In the genomic region with DNA sequence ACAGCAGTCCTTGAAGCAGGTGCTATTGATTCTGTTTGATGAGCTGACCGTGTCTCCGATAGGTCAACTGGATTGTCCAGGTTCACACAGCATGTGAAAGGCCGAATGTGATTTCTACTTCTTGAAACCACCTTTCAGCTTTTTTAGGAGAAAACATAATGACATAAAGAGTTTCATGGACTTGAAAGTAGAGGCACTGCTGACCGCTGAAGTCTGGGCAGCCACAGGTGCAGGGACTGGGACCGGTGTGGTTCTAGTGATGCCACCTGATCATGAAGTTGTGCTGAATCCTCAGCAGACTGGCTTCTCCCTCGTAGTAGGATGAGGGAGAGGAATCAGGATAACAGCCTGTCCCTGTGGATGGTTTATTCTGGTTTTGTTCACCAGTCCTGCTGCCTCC, we compare ENCODE assay signal across 18 cellular contexts.
DNase-seq lines count a peak whose midpoint lies in the region; ATAC-seq, FAIRE-seq and TF ChIP-seq lines count a peak whose summit lies in the region.
"Had no signal": no experiment of that assay in that cellular context is flagged by ENCODE, and none has a peak within 500 bp of the region (broad histone marks: within the 10 kb centered on the region; RNA-seq: fewer than 3 reads in every experiment).

No MANE protein-coding gene starts in this region.

- CTCF ChIA-PET in MCF 10A (lab: Yijun Ruan, JAX) = interaction anchor here (0.6 to 1.2 kb wide), 3 partner anchors 12 to 119 kb away, joined by 3 to 4 read pairs (median 4); no protein-coding TSS in a partner anchor

- no TSS peak for BruUV-seq in MCF 10A (replicated peaks; lab: Mats Ljungman, UMichigan)

- H3K27ac ChIP-seq in breast epithelium (peak overlapping the region; percentile 69 to 71), prostate gland (peak overlapping the region; percentile 56 to 65), upper lobe of left lung (peak overlapping the region; percentile 62 to 77 (median 72))
- H3K27ac ChIP-seq: 22Rv1 had no signal

- no peaks in the 10 kb centered on the region for H3K27me3 Mint-ChIP-seq in MCF 10A (ENCODE audit: insufficient read depth, unreplicated experiment)
- no peaks in the 10 kb centered on the region for H3K27me3 Mint-ChIP-seq in dendritic cell treated with granulocyte-macrophage colony-stimulating factor and Interleukin-4, amounts not matched to agents 40 ng/mL and 50 ng/mL, for 4 days
- H3K27me3 Mint-ChIP-seq: activated naive CD4-positive, alpha-beta T cell treated with anti-CD3 and anti-CD28 coated beads, Interleukin-2, amount 50 U/mL, for 24 hours; CD4-positive, CD25-positive, alpha-beta regulatory T cell had no signal

- no peak for FAIRE-seq in frontal cortex (lab: Jason Lieb, UNC)

- no peak for TF ChIP-seq EP300 in upper lobe of left lung (IDR thresholded peaks at IDR 0.05)

- no peak overlapping the region for H3K27ac Mint-ChIP-seq in MCF 10A (ENCODE audit: low read depth, unreplicated experiment)
- H3K27ac Mint-ChIP-seq in dendritic cell treated with granulocyte-macrophage colony-stimulating factor and Interleukin-4, amounts not matched to agents 40 ng/mL and 50 ng/mL, for 4 days = peak overlapping the region; percentile 94
- H3K27ac Mint-ChIP-seq: activated naive CD4-positive, alpha-beta T cell treated with anti-CD3 and anti-CD28 coated beads, Interleukin-2, amount 50 U/mL, for 24 hours had no signal

- DNase-seq in breast epithelium (ENCODE audit: low spot score in 2 of 2) (no peak), MCF 10A (ENCODE audit: unreplicated experiment) (no peak), prostate gland (ENCODE audit: low spot score) (no peak), upper lobe of left lung (no peak), frontal cortex (ENCODE audit: low spot score in 2 of 2) (no peak), NCI-H1436 treated with DMSO at 0.1 percent for 48 hours (lab: John Stamatoyannopoulos, UW) (no peak)
- no peak for DNase-seq in stimulated activated naive CD4-positive, alpha-beta T cell treated with Interleukin-2 at 50 U/mL for 16 hours (lab: John Stamatoyannopoulos, UW)
- DNase-seq: activated CD4-positive, alpha-beta T cell treated with anti-CD3 and anti-CD28 coated beads for 1 hour; CD4-positive, CD25-positive, alpha-beta regulatory T cell; kidney glomerular epithelial cell; NCI-H2081 treated with DMSO at 0.1 percent for 48 hours; NCI-H69; T-helper 2 cell; thyroid gland had no signal

- H3K4me1 Mint-ChIP-seq in MCF 10A (ENCODE audit: insufficient read depth, unreplicated experiment) = no peaks in the 10 kb centered on the region
- H3K4me1 Mint-ChIP-seq in dendritic cell treated with granulocyte-macrophage colony-stimulating factor and Interleukin-4, amounts not matched to agents 40 ng/mL and 50 ng/mL, for 4 days (ENCODE audit: low read depth) = peaks cover 98% of the 10 kb centered on the region

- 93% methylated on average over 6 of the region's 6 CpGs for WGBS in prostate gland
- WGBS in upper lobe of left lung, 2 donors = 93 to 99% methylated on average over 5 to 6 of the region's 6 CpGs

- H3K4me1 ChIP-seq in breast epithelium (peaks cover 0 to 10% of the 10 kb centered on the region in 2 donors), prostate gland (replicated peaks) (no peaks in the 10 kb centered on the region), upper lobe of left lung (peaks cover 19 to 27% (median 23%) of the 10 kb centered on the region in 4 donors)

- H3K27me3 ChIP-seq in breast epithelium = no peaks in the 10 kb centered on the region
- H3K27me3 ChIP-seq in prostate gland (replicated peaks; ENCODE audit: insufficient read depth) = no peaks in the 10 kb centered on the region
- no peaks in the 10 kb centered on the region for H3K27me3 ChIP-seq in upper lobe of left lung
- H3K27me3 ChIP-seq: thyroid gland had no signal

- H3K36me3 ChIP-seq in breast epithelium (no peaks in the 10 kb centered on the region), prostate gland (no peaks in the 10 kb centered on the region), upper lobe of left lung (peaks cover 0 to 34% (median 9%) of the 10 kb centered on the region in 4 donors)

- POLR2A ChIA-PET in MCF 10A (lab: Yijun Ruan, JAX) = interaction anchor here (1.2 kb wide), 1 partner anchor 10 kb away, joined by 5 read pairs; no protein-coding TSS in a partner anchor

- no peaks in the 10 kb centered on the region for H3K9me3 Mint-ChIP-seq in MCF 10A (ENCODE audit: unreplicated experiment)
- no peaks in the 10 kb centered on the region for H3K9me3 Mint-ChIP-seq in dendritic cell treated with granulocyte-macrophage colony-stimulating factor and Interleukin-4, amounts not matched to agents 40 ng/mL and 50 ng/mL, for 4 days
- H3K9me3 Mint-ChIP-seq: activated naive CD4-positive, alpha-beta T cell treated with anti-CD3 and anti-CD28 coated beads, Interleukin-2, amount 50 U/mL, for 24 hours; CD4-positive, CD25-positive, alpha-beta regulatory T cell; nephron had no signal

- TF ChIP-seq CTCF in breast epithelium (IDR thresholded peaks at IDR 0.05) (no peak), MCF 10A (IDR thresholded peaks at IDR 0.05; ENCODE audit: unreplicated experiment) (no peak), prostate gland (IDR thresholded peaks at IDR 0.05) (no peak), upper lobe of left lung (IDR thresholded peaks at IDR 0.05) (no peak)

- no peak overlapping the region for H3K4me3 Mint-ChIP-seq in MCF 10A (ENCODE audit: unreplicated experiment)
- H3K4me3 Mint-ChIP-seq in dendritic cell treated with granulocyte-macrophage colony-stimulating factor and Interleukin-4, amounts not matched to agents 40 ng/mL and 50 ng/mL, for 4 days = no peak overlapping the region
- H3K4me3 Mint-ChIP-seq: activated naive CD4-positive, alpha-beta T cell treated with anti-CD3 and anti-CD28 coated beads, Interleukin-2, amount 50 U/mL, for 24 hours; CD4-positive, CD25-positive, alpha-beta regulatory T cell; nephron had no signal

- no peaks in the 10 kb centered on the region for H3K9me3 ChIP-seq in breast epithelium
- H3K9me3 ChIP-seq in prostate gland = no peaks in the 10 kb centered on the region
- no peaks in the 10 kb centered on the region for H3K9me3 ChIP-seq in upper lobe of left lung
- H3K9me3 ChIP-seq: thyroid gland had no signal

- intact Hi-C loops in breast epithelium (cut with DNase I; ENCODE audit: low total_unique reads) (no loop called here), MCF 10A (cut with micrococcal nuclease) (no loop called here), prostate gland (cut with DNase I) (no loop called here)
- intact Hi-C loops in dendritic cell treated with granulocyte-macrophage colony-stimulating factor and Interleukin-4, amounts not matched to agents 40 ng/mL and 50 ng/mL, for 4 days (cut with micrococcal nuclease) = no loop called here

- no peaks in the 10 kb centered on the region for H3K36me3 Mint-ChIP-seq in MCF 10A (ENCODE audit: insufficient read depth, unreplicated experiment)
- peaks cover 95% of the 10 kb centered on the region for H3K36me3 Mint-ChIP-seq in dendritic cell treated with granulocyte-macrophage colony-stimulating factor and Interleukin-4, amounts not matched to agents 40 ng/mL and 50 ng/mL, for 4 days (ENCODE audit: low read depth)

- no peak for TF ChIP-seq POLR2A in breast epithelium (IDR thresholded peaks at IDR 0.05)
- TF ChIP-seq POLR2A in prostate gland (IDR thresholded peaks at IDR 0.05) = no peak
- TF ChIP-seq POLR2A in upper lobe of left lung (IDR thresholded peaks at IDR 0.05) = no peak

- H3K4me3 ChIP-seq in breast epithelium (no peak overlapping the region), prostate gland (no peak overlapping the region), upper lobe of left lung (no peak overlapping the region)
- H3K4me3 ChIP-seq: thyroid gland had no signal

- no peak for ATAC-seq in upper lobe of left lung (ENCODE audit: low FRiP score in 2 of 2)
